Comparison of ENCODE assay signal across 9 cellular contexts in the genomic region with DNA sequence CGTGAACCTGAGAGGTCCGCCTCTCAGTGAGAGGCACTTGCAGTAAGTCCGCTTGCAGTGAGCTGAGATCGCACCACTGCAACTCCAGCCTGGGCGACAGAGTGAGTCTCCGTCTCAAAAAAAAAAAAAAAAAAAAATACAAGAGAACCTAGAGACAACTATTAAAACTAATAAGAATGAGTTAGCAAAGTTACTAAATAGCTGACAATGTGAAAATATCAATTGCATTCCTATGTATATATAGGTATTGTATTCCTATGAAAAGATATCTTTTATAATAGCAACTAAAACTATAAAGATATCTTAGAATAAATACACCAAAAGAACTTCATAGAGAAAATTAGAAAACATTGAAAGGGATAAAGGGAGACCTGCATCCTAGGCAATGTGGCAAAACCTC. TPM values are rescaled to one million over a fixed set of nuclear protein-coding genes. Genes with fewer than 3 reads are reported as not detected.
"Had no signal": no experiment of that assay in that cellular context is flagged by ENCODE, and none has a peak within 500 bp of the region (broad histone marks: within the 10 kb centered on the region; RNA-seq: fewer than 3 reads in every experiment).

No MANE protein-coding gene starts in this region.

- H3K4me2 ChIP-seq: KMS-11 had no signal

- H3K27ac ChIP-seq: HL-60, KMS-11 had no signal

- DNase-seq: GOT3, H7, HCEC 1CT, IMR-90, Karpas-422, KBM-7 had no signal

- H3K9ac ChIP-seq: KMS-11 had no signal

RNA-seq across cellular contexts. Expression of a gene that starts 31.0 kb away (rescaled TPM):
- total RNA-seq: HT1080, IMR-90 had no signal
- polyA plus RNA-seq: IMR-90 had no signal
